Comparison of ENCODE assay signal across 17 cellular contexts in genomic region chr4:188918787-188919186, GRCh38.
"Had no signal": no experiment of that assay in that cellular context is flagged by ENCODE, and none has a peak within 500 bp of the region (broad histone marks: within the 10 kb centered on the region; RNA-seq: fewer than 3 reads in every experiment).

No MANE protein-coding gene starts in this region.

- H3K27ac ChIP-seq: coronary artery, dorsolateral prefrontal cortex, esophagus muscularis mucosa, gastroesophageal sphincter, heart right ventricle, left lung, lower lobe of right lung had no signal

- H3K27me3 ChIP-seq: esophagus muscularis mucosa, gastroesophageal sphincter, heart right ventricle, left lung had no signal

- H3K4me3 Mint-ChIP-seq: mesothelial cell of epicardium had no signal

- ATAC-seq: gastroesophageal sphincter, heart right ventricle, left cardiac atrium, left lung, left ventricle myocardium superior, lower lobe of right lung, mucosa of descending colon had no signal

- H3K36me3 ChIP-seq: esophagus muscularis mucosa, gastroesophageal sphincter, heart right ventricle, left lung, lower lobe of right lung had no signal

- H3K27ac Mint-ChIP-seq: mesothelial cell of epicardium had no signal

- H3K36me3 Mint-ChIP-seq: mesothelial cell of epicardium had no signal

- H3K4me3 ChIP-seq: coronary artery, dorsolateral prefrontal cortex, esophagus muscularis mucosa, gastroesophageal sphincter, heart right ventricle, left lung, lower lobe of right lung, mucosa of descending colon had no signal

- H3K4me1 ChIP-seq: esophagus muscularis mucosa, gastroesophageal sphincter, heart right ventricle, left lung, lower lobe of right lung had no signal

- H3K9me3 ChIP-seq: lower lobe of right lung had no signal

- H3K4me1 Mint-ChIP-seq: mesothelial cell of epicardium had no signal

- DNase-seq: dermis blood vessel endothelial cell; dorsolateral prefrontal cortex; effector CD4-positive, alpha-beta T cell; effector memory CD4-positive, alpha-beta T cell; foreskin fibroblast; heart right ventricle; hippocampal formation; left cardiac atrium; left lung; left ventricle myocardium superior; lower lobe of right lung; mesenchymal stem cell; mucosa of descending colon had no signal
